Comparison of ENCODE assay signal across 8 cellular contexts in genomic region chr14:36655963-36656768, GRCh38. TPM values are rescaled to one million over a fixed set of nuclear protein-coding genes. Genes with fewer than 3 reads are reported as not detected.
DNase-seq lines count a peak whose midpoint lies in the region; TF ChIP-seq lines count a peak whose summit lies in the region.

No MANE protein-coding gene starts in this region.

- no peaks in the 10 kb centered on the region for H3F3A ChIP-seq in GM23248 (ENCODE audit: insufficient read depth)

- peaks cover 94% of the 10 kb centered on the region for H3K27me3 Mint-ChIP-seq in T-helper 2 cell treated with Interferon-gamma antibody and Interleukin-4, amounts not matched to agents 5 μg/mL and 100 μg/mL, for 36 hours (ENCODE audit: low read depth)

- DNase-seq in AG20443 (ENCODE audit: low spot score) (peak; percentile 39), GM23248 (peak; percentile 42), iPS DF 6.9 (ENCODE audit: low read depth, low spot score) (no peak), tibial nerve (ENCODE audit: low spot score in 2 of 2) (no peak), NCI-H1417 treated with DMSO at 0.1 percent for 48 hours (lab: John Stamatoyannopoulos, UW) (no peak), NCI-H187 treated with DMSO at 0.1 percent for 48 hours (lab: John Stamatoyannopoulos, UW) (no peak), DMS114 treated with DMSO at 0.1 percent for 48 hours (lab: John Stamatoyannopoulos, UW; ENCODE audit: unreplicated experiment) (no peak)
- no peak for DNase-seq in T-helper 2 cell treated with Interferon-gamma antibody and Interleukin-4, amounts not matched to agents 5 μg/mL and 100 μg/mL, for 36 hours (ENCODE audit: low spot score)

- TF ChIP-seq EP300 in tibial nerve (IDR thresholded peaks at IDR 0.05): no peak

- TF ChIP-seq POLR2A in tibial nerve (IDR thresholded peaks at IDR 0.05): no peak

- no peak overlapping the region for H3K9ac ChIP-seq in GM23248

- no peak overlapping the region for H3K27ac ChIP-seq in GM23248
- H3K27ac ChIP-seq in iPS DF 6.9 (ENCODE audit: low read length): no peak overlapping the region
- H3K27ac ChIP-seq in tibial nerve: no peak overlapping the region

- H4K20me1 ChIP-seq in GM23248 (ENCODE audit: insufficient read depth): no peaks in the 10 kb centered on the region

- in situ Hi-C loops in GM23248 (cut with MboI): loop anchor here (10.0 to 25.0 kb wide), 2 partner anchors 281 to 489 kb away; no protein-coding TSS in a partner anchor

- H3K36me3 ChIP-seq in GM23248 (ENCODE audit: low read depth): no peaks in the 10 kb centered on the region
- H3K36me3 ChIP-seq in iPS DF 6.9 (ENCODE audit: control insufficient read depth, insufficient read depth, low read length): no peaks in the 10 kb centered on the region
- no peaks in the 10 kb centered on the region for H3K36me3 ChIP-seq in tibial nerve

- H3K4me3 ChIP-seq in GM23248: no peak overlapping the region
- H3K4me3 ChIP-seq in iPS DF 6.9 (ENCODE audit: low read length): peak overlapping the region; percentile 32; the same call in 1 of the 2 replicates
- H3K4me3 ChIP-seq in tibial nerve: peak overlapping the region in 2 of 4 donors; percentile 6 to 34

- H3K4me1 ChIP-seq in GM23248 (ENCODE audit: insufficient read depth) (no peaks in the 10 kb centered on the region), iPS DF 6.9 (ENCODE audit: control insufficient read depth, insufficient read depth, low read length) (peaks cover 2% of the 10 kb centered on the region), tibial nerve (peaks cover 0 to 58% (median 11%) of the 10 kb centered on the region in 4 donors)

- peak overlapping the region; percentile 15 for H3K4me3 Mint-ChIP-seq in T-helper 2 cell treated with Interferon-gamma antibody and Interleukin-4, amounts not matched to agents 5 μg/mL and 100 μg/mL, for 36 hours

- H2AFZ ChIP-seq in GM23248: no peak overlapping the region

- H3K9me3 Mint-ChIP-seq in T-helper 2 cell treated with Interferon-gamma antibody and Interleukin-4, amounts not matched to agents 5 μg/mL and 100 μg/mL, for 36 hours: no peaks in the 10 kb centered on the region

- H3K27ac Mint-ChIP-seq in T-helper 2 cell treated with Interferon-gamma antibody and Interleukin-4, amounts not matched to agents 5 μg/mL and 100 μg/mL, for 36 hours: peak overlapping the region; percentile 68

- no peaks in the 10 kb centered on the region for H3K9me2 ChIP-seq in GM23248 (ENCODE audit: insufficient read depth)

- TF ChIP-seq CTCF in tibial nerve (IDR thresholded peaks at IDR 0.05): peak; percentile 16 to 52 (median 24)

- H3K4me2 ChIP-seq in GM23248 (ENCODE audit: unreplicated experiment): no peak overlapping the region

- peaks cover 99% of the 10 kb centered on the region for H3K27me3 ChIP-seq in GM23248 (replicated peaks; ENCODE audit: insufficient read depth)
- H3K27me3 ChIP-seq in iPS DF 6.9 (ENCODE audit: control insufficient read depth, insufficient read depth, low read length): peaks cover 94% of the 10 kb centered on the region
- peaks cover 7 to 100% of the 10 kb centered on the region in 2 donors for H3K27me3 ChIP-seq in tibial nerve

- no peaks in the 10 kb centered on the region for H3K79me2 ChIP-seq in GM23248 (ENCODE audit: insufficient read depth)

- H3K9me3 ChIP-seq in GM23248 (ENCODE audit: low read depth) (no peaks in the 10 kb centered on the region), iPS DF 6.9 (ENCODE audit: control insufficient read depth, insufficient read depth, low read length) (no peaks in the 10 kb centered on the region), tibial nerve (no peaks in the 10 kb centered on the region)

- 14 to 18% methylated on average over 42 to 47 of the region's 52 CpGs for WGBS in GM23248 (ENCODE audit: low coverage in 1 of 2, low lambda C conversion rate in 2 of 2, missing lambda C conversion rate in 2 of 2), 2 experiments
- no CpG with 5 or more reads among the region's 52 CpGs for WGBS in iPS DF 6.9 (ENCODE audit: insufficient coverage, insufficient read length)
- WGBS in tibial nerve, 2 donors: 16 to 17% methylated on average over 42 to 46 of the region's 52 CpGs

- peaks cover 4% of the 10 kb centered on the region for H3K36me3 Mint-ChIP-seq in T-helper 2 cell treated with Interferon-gamma antibody and Interleukin-4, amounts not matched to agents 5 μg/mL and 100 μg/mL, for 36 hours (ENCODE audit: low read depth)

- peaks cover 7% of the 10 kb centered on the region for H3K4me1 Mint-ChIP-seq in T-helper 2 cell treated with Interferon-gamma antibody and Interleukin-4, amounts not matched to agents 5 μg/mL and 100 μg/mL, for 36 hours (ENCODE audit: low read depth)

RNA-seq across cellular contexts. Expression of gene PAX9, which starts 5.5 kb away (rescaled TPM):
- not detected in 2 replicates for total RNA-seq in GM23248 (2014; rRNA removed; shearing (Covaris generic))
- 0.05 and 0.19 TPM in 2 replicates for polyA plus RNA-seq in GM23248 (2016; fragmentation: Nextera tagmentation; extraction: Ambion mirVana)
- 1 to 10 TPM; 1.3 to 6.0 (median 3.2) TPM for total RNA-seq in tibial nerve

Comparison
In these comparisons a context has a peak if more than half of its experiments do, and no peak if none do; other contexts are left out.
1. DNase-seq: peak in AG20443 (single experiment) and GM23248 (single experiment); none in T-helper 2 cell treated with Interferon-gamma antibody and Interleukin-4, amounts not matched to agents 5 μg/mL and 100 μg/mL, for 36 hours (single experiment), iPS DF 6.9 (single experiment), tibial nerve (0 of 2), NCI-H1417 treated with DMSO at 0.1 percent for 48 hours (single experiment), NCI-H187 treated with DMSO at 0.1 percent for 48 hours (single experiment) and DMS114 treated with DMSO at 0.1 percent for 48 hours (single experiment).